In genomic region chr17:31488982-31489294, GRCh38 we compare ENCODE assay signal across 9 cellular contexts.
DNase-seq lines count a peak whose midpoint lies in the region; ATAC-seq and TF ChIP-seq lines count a peak whose summit lies in the region.
"Had no signal": no experiment of that assay in that cellular context is flagged by ENCODE, and none has a peak within 500 bp of the region (broad histone marks: within the 10 kb centered on the region; RNA-seq: fewer than 3 reads in every experiment).

No MANE protein-coding gene starts in this region.

- no peaks in the 10 kb centered on the region for H3K36me3 Mint-ChIP-seq in T-helper 2 cell treated with Interferon-gamma antibody and Interleukin-4, amounts not matched to agents 5 μg/mL and 100 μg/mL, for 36 hours (ENCODE audit: low read depth)

- no peaks in the 10 kb centered on the region for H3K9me3 ChIP-seq in stomach

- TF ChIP-seq POLR2A in stomach (IDR thresholded peaks at IDR 0.05), result no peak

- peaks cover 55 to 72% (median 67%) of the 10 kb centered on the region in 4 donors for H3K4me1 ChIP-seq in stomach

- intact Hi-C loops in stomach (cut with DNase I; ENCODE audit: low total_unique reads), result no loop called here

- TF ChIP-seq CTCF in kidney epithelial cell (IDR thresholded peaks at IDR 0.05; ENCODE audit: insufficient read depth, low read length, poor library complexity, severe bottlenecking), result no peak
- TF ChIP-seq CTCF in stomach (IDR thresholded peaks at IDR 0.05), result no peak

- no peak for ATAC-seq in HG02759 (IDR thresholded peaks at IDR 0.05; ENCODE audit: unreplicated experiment)

- WGBS in stomach, 5 donors, result 11 to 29% (median 18%) methylated on average over 4 of the region's 4 CpGs

- H3K36me3 ChIP-seq in kidney epithelial cell (ENCODE audit: control insufficient read depth, insufficient read depth, low read length), result no peaks in the 10 kb centered on the region
- H3K36me3 ChIP-seq in stomach, result no peaks in the 10 kb centered on the region

- no peaks in the 10 kb centered on the region for H3K27me3 Mint-ChIP-seq in T-helper 2 cell treated with Interferon-gamma antibody and Interleukin-4, amounts not matched to agents 5 μg/mL and 100 μg/mL, for 36 hours (ENCODE audit: low read depth)

- peak overlapping the region; percentile 81 for H3K27ac Mint-ChIP-seq in T-helper 2 cell treated with Interferon-gamma antibody and Interleukin-4, amounts not matched to agents 5 μg/mL and 100 μg/mL, for 36 hours

- no peak for DNase-seq in T-helper 2 cell treated with Interferon-gamma antibody and Interleukin-4, amounts not matched to agents 5 μg/mL and 100 μg/mL, for 36 hours (ENCODE audit: low spot score)
- no peak for DNase-seq in T-helper 2 cell
- peak; percentile 44 to 49 for DNase-seq in activated T-cell treated with anti-CD3 and anti-CD28 coated beads, Interleukin-2, amount 50 U/mL, for 48 hours
- DNase-seq in kidney epithelial cell (ENCODE audit: low read depth), result no peak
- DNase-seq in stomach, result peak; percentile 43
- DNase-seq in NCI-H524 (lab: John Stamatoyannopoulos, UW), result no peak
- DNase-seq in caudate nucleus (lab: John Stamatoyannopoulos, UW), result no peak
- DNase-seq: ACHN had no signal

- H3K9me3 Mint-ChIP-seq in T-helper 2 cell treated with Interferon-gamma antibody and Interleukin-4, amounts not matched to agents 5 μg/mL and 100 μg/mL, for 36 hours, result no peaks in the 10 kb centered on the region

- H3K27ac ChIP-seq in stomach (peak overlapping the region; percentile 87 to 93 (median 91)), caudate nucleus (ENCODE audit: low read depth, low read length) (no peak overlapping the region)

- peaks cover 55% of the 10 kb centered on the region for H3K4me1 Mint-ChIP-seq in T-helper 2 cell treated with Interferon-gamma antibody and Interleukin-4, amounts not matched to agents 5 μg/mL and 100 μg/mL, for 36 hours (ENCODE audit: low read depth)

- H3K4me3 ChIP-seq in kidney epithelial cell (ENCODE audit: low read depth, low read length), result peak overlapping the region; percentile 64
- H3K4me3 ChIP-seq in stomach, result peak overlapping the region; percentile 47 to 67 (median 60)

- H3K27me3 ChIP-seq in kidney epithelial cell (ENCODE audit: control insufficient read depth, insufficient read depth, low read length) (peaks cover 18% of the 10 kb centered on the region), stomach (peaks cover 0 to 23% (median 0%) of the 10 kb centered on the region in 3 donors)

- no peak for TF ChIP-seq EP300 in stomach (IDR thresholded peaks at IDR 0.05)

- H3K4me3 Mint-ChIP-seq in T-helper 2 cell treated with Interferon-gamma antibody and Interleukin-4, amounts not matched to agents 5 μg/mL and 100 μg/mL, for 36 hours, result peak overlapping the region; percentile 92

Comparison
In these comparisons a context has a peak if more than half of its experiments do, and no peak if none do; other contexts are left out.
1. DNase-seq: peak in activated T-cell treated with anti-CD3 and anti-CD28 coated beads, Interleukin-2, amount 50 U/mL, for 48 hours (2 of 2) and stomach (single experiment); none in T-helper 2 cell treated with Interferon-gamma antibody and Interleukin-4, amounts not matched to agents 5 μg/mL and 100 μg/mL, for 36 hours (single experiment), T-helper 2 cell (0 of 5), kidney epithelial cell (single experiment), NCI-H524 (0 of 2) and caudate nucleus (0 of 61).